ENCODE assay signal across 1 cellular context in genomic region chr10:86521620-86522384, GRCh38.
A peak's percentile ranks its signal among the peaks of the same experiment; 100 is the strongest.
TF ChIP-seq lines count a peak whose summit lies in the region.

TSS of gene WAPL (minus strand) at chr10:86521792. CDS start at chr10:86518069, 3,723 bp downstream.

TF ChIP-seq in HepG2, 621 proteins besides CTCF, POLR2A, EP300 and RAD21 (continued from another document and continues in another):
- TF ChIP-seq HINFP (CRISPR knock-in tag; IDR thresholded peaks at IDR 0.05; ENCODE audit: low read depth) (peak; percentile 89), ZNF296 (CRISPR knock-in tag; conservative IDR thresholded peaks at IDR 0.05) (no peak), ZNF713 (CRISPR knock-in tag; IDR thresholded peaks at IDR 0.05) (no peak), ZNF3 (CRISPR knock-in tag; IDR thresholded peaks at IDR 0.05) (no peak), FOXK2 (IDR thresholded peaks at IDR 0.05) (no peak), DMAP1 (CRISPR knock-in tag; IDR thresholded peaks at IDR 0.05) (peak; percentile 66), ZNF580 (CRISPR knock-in tag; IDR thresholded peaks at IDR 0.05; ENCODE audit: borderline replicate concordance, low read depth) (peak; percentile 20; the same call in 1 of the 2 replicates), PLSCR1 (CRISPR knock-in tag; IDR thresholded peaks at IDR 0.05; ENCODE audit: borderline replicate concordance) (0 out of 2 replicates have a peak, but pooled peaks have one; percentile 46), MED1 (CRISPR knock-in tag; IDR thresholded peaks at IDR 0.05) (peak; percentile 68), ZNF224 (CRISPR knock-in tag; IDR thresholded peaks at IDR 0.05) (peak; percentile 66; the same call in 1 of the 2 replicates), ZNF337 (CRISPR knock-in tag; IDR thresholded peaks at IDR 0.05; ENCODE audit: borderline replicate concordance, low read depth) (no peak), ZNF18 (CRISPR knock-in tag; IDR thresholded peaks at IDR 0.05; ENCODE audit: insufficient replicate concordance) (no peak), MIER2 (CRISPR knock-in tag; IDR thresholded peaks at IDR 0.05) (no peak), ZNF614 (CRISPR knock-in tag; IDR thresholded peaks at IDR 0.05; ENCODE audit: borderline replicate concordance) (no peak), ZNF124 (CRISPR knock-in tag; IDR thresholded peaks at IDR 0.05) (no peak), TERF1 (CRISPR knock-in tag; IDR thresholded peaks at IDR 0.05) (no peak), MIXL1 (CRISPR knock-in tag; IDR thresholded peaks at IDR 0.05) (no peak), ZNF256 (CRISPR knock-in tag; conservative IDR thresholded peaks at IDR 0.05) (0 out of 2 replicates have a peak, but pooled peaks have one; percentile 24), HOXA3 (CRISPR knock-in tag; IDR thresholded peaks at IDR 0.05) (peak; percentile 91), GFI1 (CRISPR knock-in tag; IDR thresholded peaks at IDR 0.05; ENCODE audit: borderline replicate concordance) (no peak; the same call in 1 of the 2 replicates), NFYC (CRISPR knock-in tag; IDR thresholded peaks at IDR 0.05) (peak; percentile 93), FLYWCH1 (CRISPR knock-in tag; IDR thresholded peaks at IDR 0.05) (no peak), ZNF616 (CRISPR knock-in tag; IDR thresholded peaks at IDR 0.05; ENCODE audit: low read depth) (peak; percentile 42; the same call in 1 of the 2 replicates), ZNF484 (CRISPR knock-in tag; IDR thresholded peaks at IDR 0.05; ENCODE audit: borderline replicate concordance, low read depth) (no peak), ZNF331 (CRISPR knock-in tag; IDR thresholded peaks at IDR 0.05) (peak; percentile 23; the same call in 1 of the 2 replicates), XRCC5 (optimal IDR thresholded peaks at IDR 0.05; ENCODE audit: low read length) (peak; percentile 46), ZBTB14 (CRISPR knock-in tag; IDR thresholded peaks at IDR 0.05) (peak; percentile 73), ZNF510 (CRISPR knock-in tag; IDR thresholded peaks at IDR 0.05; ENCODE audit: low read depth) (peak; percentile 86; the same call in 1 of the 2 replicates), SAFB2 (CRISPR knock-in tag; IDR thresholded peaks at IDR 0.05; ENCODE audit: borderline replicate concordance, low read depth) (peak; percentile 33; the same call in 1 of the 2 replicates), ZNF44 (CRISPR knock-in tag; IDR thresholded peaks at IDR 0.05) (no peak), ONECUT2 (CRISPR knock-in tag; IDR thresholded peaks at IDR 0.05) (peak; percentile 26; the same call in 1 of the 2 replicates), PREB (CRISPR knock-in tag; IDR thresholded peaks at IDR 0.05) (0 out of 2 replicates have a peak, but pooled peaks have one; percentile 24), NCOA1 (CRISPR knock-in tag; IDR thresholded peaks at IDR 0.05) (peak; percentile 86; the same call in 1 of the 2 replicates), RELA (CRISPR knock-in tag; IDR thresholded peaks at IDR 0.05) (no peak; the same call in 1 of the 2 replicates), GABPA (IDR thresholded peaks at IDR 0.05; ENCODE audit: low read depth, low read length) (0 out of 2 replicates have a peak, but pooled peaks have one; percentile 2), GABPA (CRISPR knock-in tag; IDR thresholded peaks at IDR 0.05; ENCODE audit: low read depth) (no peak), ZNF20 (CRISPR knock-in tag; IDR thresholded peaks at IDR 0.05) (no peak), SMYD3 (CRISPR knock-in tag; IDR thresholded peaks at IDR 0.05) (no peak), ZNF121 (CRISPR knock-in tag; IDR thresholded peaks at IDR 0.05) (peak; percentile 70), RNF2 (conservative IDR thresholded peaks at IDR 0.05; ENCODE audit: low read depth) (peak; percentile 91), SOX13 (IDR thresholded peaks at IDR 0.05) (no peak), SOX13 (CRISPR knock-in tag; conservative IDR thresholded peaks at IDR 0.05 in 1 of 2, IDR thresholded peaks at IDR 0.05 in 1 of 2) (no peak), NBN (conservative IDR thresholded peaks at IDR 0.05) (no peak), DDIT3 (CRISPR knock-in tag; IDR thresholded peaks at IDR 0.05) (no peak), KLF11 (CRISPR knock-in tag; IDR thresholded peaks at IDR 0.05) (no peak), U2AF2 (IDR thresholded peaks at IDR 0.05; ENCODE audit: low read depth, low read length) (no peak), KLF15 (CRISPR knock-in tag; IDR thresholded peaks at IDR 0.05; ENCODE audit: borderline replicate concordance) (peak; percentile 53; the same call in 1 of the 2 replicates), FOXO1 (CRISPR knock-in tag; IDR thresholded peaks at IDR 0.05) (0 out of 2 replicates have a peak, but pooled peaks have one; percentile 41), ZFP62 (CRISPR knock-in tag; IDR thresholded peaks at IDR 0.05) (no peak; the same call in 1 of the 2 replicates), SAP130 (CRISPR knock-in tag; IDR thresholded peaks at IDR 0.05; ENCODE audit: low read depth) (peak; percentile 78), ZSCAN5A (CRISPR knock-in tag; IDR thresholded peaks at IDR 0.05; ENCODE audit: borderline replicate concordance) (no peak), ZUFSP (CRISPR knock-in tag; IDR thresholded peaks at IDR 0.05; ENCODE audit: borderline replicate concordance) (no peak), ZNF329 (CRISPR knock-in tag; IDR thresholded peaks at IDR 0.05; ENCODE audit: low read depth) (peak; percentile 85; the same call in 1 of the 2 replicates), DMTF1 (CRISPR knock-in tag; IDR thresholded peaks at IDR 0.05) (no peak), SRSF4 (IDR thresholded peaks at IDR 0.05; ENCODE audit: low read depth, low read length, poor library complexity, severe bottlenecking) (no peak), MIER3 (CRISPR knock-in tag; IDR thresholded peaks at IDR 0.05; ENCODE audit: borderline replicate concordance) (no peak), HNRNPLL (IDR thresholded peaks at IDR 0.05; ENCODE audit: low read depth, low read length, poor library complexity, severe bottlenecking) (peak; percentile 99), SRSF9 (IDR thresholded peaks at IDR 0.05; ENCODE audit: borderline replicate concordance, insufficient read depth, low read depth, low read length, poor library complexity, severe bottlenecking) (no peak), IKZF4 (CRISPR knock-in tag; IDR thresholded peaks at IDR 0.05; ENCODE audit: borderline replicate concordance, low read depth, not compliant biosample characterization) (no peak), ZNF605 (CRISPR knock-in tag; IDR thresholded peaks at IDR 0.05) (peak; percentile 86)
